Comparison of ENCODE assay signal across 1 cellular context in genomic region chr6:83815631-83816030, GRCh38.
TF ChIP-seq lines count a peak whose summit lies in the region.

No MANE protein-coding gene starts in this region.

TF ChIP-seq in GM23338, 12 proteins besides CTCF, POLR2A, EP300 and RAD21 (continued from another document):
- no peak for TF ChIP-seq ZNF462 (CRISPR knock-in tag; IDR thresholded peaks at IDR 0.05)
- no peak for TF ChIP-seq ETS1 (IDR thresholded peaks at IDR 0.05)
- TF ChIP-seq JUNB (IDR thresholded peaks at IDR 0.05; ENCODE audit: unreplicated experiment), result no peak
- TF ChIP-seq EZH2phosphoT487 (IDR thresholded peaks at IDR 0.05; ENCODE audit: unreplicated experiment), result no peak
